Comparison of ENCODE assay signal across 1 cellular context in genomic region chr15:61640751-61641150, GRCh38.
TF ChIP-seq lines count a peak whose summit lies in the region.

No MANE protein-coding gene starts in this region.

TF ChIP-seq in GM23338, 12 proteins besides CTCF, POLR2A, EP300 and RAD21 (continued from another document):
- no peak for TF ChIP-seq REST (IDR thresholded peaks at IDR 0.05; ENCODE audit: unreplicated experiment)
- TF ChIP-seq STAT1 (IDR thresholded peaks at IDR 0.05; ENCODE audit: unreplicated experiment) = no peak
- TF ChIP-seq ZNF114 (CRISPR knock-in tag; IDR thresholded peaks at IDR 0.05) = no peak
- no peak for TF ChIP-seq JUNB (IDR thresholded peaks at IDR 0.05; ENCODE audit: unreplicated experiment)
- no peak for TF ChIP-seq ZNF331 (CRISPR knock-in tag; IDR thresholded peaks at IDR 0.05; ENCODE audit: low read depth)
